ENCODE assay signal across 21 cellular contexts in genomic region chr10:75525646-75526045, GRCh38.
"Had no signal": no experiment of that assay in that cellular context is flagged by ENCODE, and none has a peak within 500 bp of the region (broad histone marks: within the 10 kb centered on the region; RNA-seq: fewer than 3 reads in every experiment).

No MANE protein-coding gene starts in this region.

- H3K79me2 ChIP-seq: hepatocyte, parathyroid adenoma had no signal

- H3K9me3 ChIP-seq: right lobe of liver, stomach, suprapubic skin, transverse colon had no signal

- DNase-seq: activated naive CD4-positive, alpha-beta T cell treated with Interleukin-2 at 50 U/mL for 16 hours; activated naive CD8-positive, alpha-beta T cell treated with anti-CD3 and anti-CD28 coated beads for 36 hours; activated T-cell treated with anti-CD3 and anti-CD28 coated beads, Interleukin-2, amount 50 U/mL, for 1 hour; amygdala; effector CD4-positive, alpha-beta T cell; erythroblast; glutamatergic neuron; naive B cell; nucleus accumbens; right lobe of liver; small intestine; stimulated activated CD4-positive, alpha-beta T cell treated with anti-CD3 and anti-CD28 coated beads, Interleukin-2, amount 100 ng/mL, for 24 hours; stomach; T-helper 9 cell; transverse colon had no signal

- H3K9ac ChIP-seq: parathyroid adenoma had no signal

- H3K27ac ChIP-seq: hepatocyte, parathyroid adenoma, right lobe of liver, stomach, suprapubic skin, transverse colon had no signal

- H3K27me3 ChIP-seq: hepatocyte, right lobe of liver, stomach, suprapubic skin, transverse colon had no signal

- H2AFZ ChIP-seq: hepatocyte, parathyroid adenoma had no signal

- H3K4me1 Mint-ChIP-seq: activated naive CD8-positive, alpha-beta T cell treated with anti-CD3 and anti-CD28 coated beads for 36 hours; naive B cell; stimulated activated effector memory CD8-positive, alpha-beta T cell treated with anti-CD3 and anti-CD28 coated beads, Interleukin-12 subunit alpha, Interleukin-12 subunit beta, amount 100 ng/mL, for 72 hours had no signal

- H3K4me2 ChIP-seq: hepatocyte had no signal

- ATAC-seq: stimulated activated effector memory CD8-positive, alpha-beta T cell treated with anti-CD3 and anti-CD28 coated beads, Interleukin-12 subunit alpha, Interleukin-12 subunit beta, amount 100 ng/mL, for 72 hours; WTC11 had no signal

- H3K36me3 ChIP-seq: right lobe of liver, stomach, suprapubic skin, transverse colon had no signal

- H3K4me1 ChIP-seq: parathyroid adenoma, suprapubic skin had no signal

- H3K4me3 ChIP-seq: hepatocyte, right lobe of liver, stomach, suprapubic skin, transverse colon had no signal

- H3K27ac Mint-ChIP-seq: activated naive CD8-positive, alpha-beta T cell treated with anti-CD3 and anti-CD28 coated beads for 36 hours; activated T-helper 2 cell treated with anti-CD3 and anti-CD28 coated beads, Interferon-gamma antibody, Interleukin-2, Interleukin-4, amounts not matched to agents 10 μg/mL and 5 μg/mL and 100 μg/mL, durations not matched to agents 14 hours and 24 hours and 36 hours; naive B cell; stimulated activated effector memory CD8-positive, alpha-beta T cell treated with anti-CD3 and anti-CD28 coated beads, Interleukin-12 subunit alpha, Interleukin-12 subunit beta, amount 100 ng/mL, for 72 hours; WTC11 had no signal

- H3K4me3 Mint-ChIP-seq: activated naive CD8-positive, alpha-beta T cell treated with anti-CD3 and anti-CD28 coated beads for 36 hours; naive B cell; stimulated activated effector memory CD8-positive, alpha-beta T cell treated with anti-CD3 and anti-CD28 coated beads, Interleukin-12 subunit alpha, Interleukin-12 subunit beta, amount 100 ng/mL, for 72 hours; WTC11 had no signal

- H3K9me3 Mint-ChIP-seq: activated naive CD8-positive, alpha-beta T cell treated with anti-CD3 and anti-CD28 coated beads for 36 hours; activated T-helper 2 cell treated with anti-CD3 and anti-CD28 coated beads, Interferon-gamma antibody, Interleukin-2, Interleukin-4, amounts not matched to agents 10 μg/mL and 5 μg/mL and 100 μg/mL, durations not matched to agents 14 hours and 24 hours and 36 hours; stimulated activated effector memory CD8-positive, alpha-beta T cell treated with anti-CD3 and anti-CD28 coated beads, Interleukin-12 subunit alpha, Interleukin-12 subunit beta, amount 100 ng/mL, for 72 hours had no signal
